1 cellular context compared by ENCODE assay signal in the genomic region with DNA sequence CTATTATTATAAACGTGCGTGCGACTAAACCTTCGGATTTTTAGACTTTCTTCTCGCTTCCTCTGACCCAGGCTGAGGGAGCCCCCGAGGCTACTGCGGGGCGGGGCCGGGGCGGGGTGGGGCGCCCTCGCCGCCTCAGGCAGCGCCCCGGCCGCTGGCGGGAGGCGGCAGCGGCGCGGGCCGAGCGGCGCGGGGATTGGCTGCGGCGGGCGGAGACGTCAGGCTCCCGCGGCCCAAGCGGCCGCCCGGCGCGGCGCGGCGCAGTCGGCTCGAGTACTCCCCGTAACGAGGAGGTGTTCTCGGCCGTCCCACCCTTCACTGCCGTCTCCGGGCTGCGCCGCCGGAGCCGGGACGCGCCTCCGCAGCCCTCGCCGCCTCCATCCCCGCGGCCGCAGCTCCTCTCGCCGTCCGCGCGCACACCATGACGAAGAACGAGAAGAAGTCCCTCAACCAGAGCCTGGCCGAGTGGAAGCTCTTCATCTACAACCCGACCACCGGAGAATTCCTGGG.
TF ChIP-seq lines count a peak whose summit lies in the region.

Gene ATP1B3, plus strand, starts transcription at position 263 of the 510 bp plus-strand sequence. Its CDS starts 159 bp downstream, at position 422.

TF ChIP-seq in HepG2, 621 proteins besides CTCF, POLR2A, EP300 and RAD21 (continued from another document and continues in another):
- TF ChIP-seq ZNF639 (CRISPR knock-in tag; conservative IDR thresholded peaks at IDR 0.05) (no peak), FIP1L1 (IDR thresholded peaks at IDR 0.05; ENCODE audit: borderline replicate concordance, insufficient read depth, low read depth, low read length) (no peak), ZNF850 (CRISPR knock-in tag; conservative IDR thresholded peaks at IDR 0.05) (no peak), RNF2 (conservative IDR thresholded peaks at IDR 0.05; ENCODE audit: low read depth) (0 out of 2 replicates have a peak, but pooled peaks have one; percentile 15), ZNF75D (CRISPR knock-in tag; IDR thresholded peaks at IDR 0.05; ENCODE audit: borderline replicate concordance) (no peak), ZNF335 (CRISPR knock-in tag; IDR thresholded peaks at IDR 0.05) (no peak), CBX2 (IDR thresholded peaks at IDR 0.05; ENCODE audit: low read depth, low read length) (no peak), CBX2 (CRISPR knock-in tag; IDR thresholded peaks at IDR 0.05; ENCODE audit: low read depth) (no peak), NRL (CRISPR knock-in tag; IDR thresholded peaks at IDR 0.05; ENCODE audit: borderline replicate concordance) (no peak), EEA1 (CRISPR knock-in tag; IDR thresholded peaks at IDR 0.05; ENCODE audit: borderline replicate concordance) (no peak), TEAD2 (CRISPR knock-in tag; IDR thresholded peaks at IDR 0.05) (no peak), GATAD2A (CRISPR knock-in tag; IDR thresholded peaks at IDR 0.05) (no peak), ZBTB37 (CRISPR knock-in tag; IDR thresholded peaks at IDR 0.05) (no peak), ATRX (CRISPR knock-in tag; IDR thresholded peaks at IDR 0.05; ENCODE audit: borderline replicate concordance) (no peak), AKAP8 (CRISPR knock-in tag; IDR thresholded peaks at IDR 0.05) (no peak), POLR2G (IDR thresholded peaks at IDR 0.05; ENCODE audit: low read depth, low read length) (peak; percentile 81), BORCS8-MEF2B (CRISPR knock-in tag; IDR thresholded peaks at IDR 0.05) (no peak; the same call in 1 of the 2 replicates), ZNF326 (CRISPR knock-in tag; IDR thresholded peaks at IDR 0.05; ENCODE audit: borderline replicate concordance) (no peak)
- TF ChIP-seq, protein P1, sequence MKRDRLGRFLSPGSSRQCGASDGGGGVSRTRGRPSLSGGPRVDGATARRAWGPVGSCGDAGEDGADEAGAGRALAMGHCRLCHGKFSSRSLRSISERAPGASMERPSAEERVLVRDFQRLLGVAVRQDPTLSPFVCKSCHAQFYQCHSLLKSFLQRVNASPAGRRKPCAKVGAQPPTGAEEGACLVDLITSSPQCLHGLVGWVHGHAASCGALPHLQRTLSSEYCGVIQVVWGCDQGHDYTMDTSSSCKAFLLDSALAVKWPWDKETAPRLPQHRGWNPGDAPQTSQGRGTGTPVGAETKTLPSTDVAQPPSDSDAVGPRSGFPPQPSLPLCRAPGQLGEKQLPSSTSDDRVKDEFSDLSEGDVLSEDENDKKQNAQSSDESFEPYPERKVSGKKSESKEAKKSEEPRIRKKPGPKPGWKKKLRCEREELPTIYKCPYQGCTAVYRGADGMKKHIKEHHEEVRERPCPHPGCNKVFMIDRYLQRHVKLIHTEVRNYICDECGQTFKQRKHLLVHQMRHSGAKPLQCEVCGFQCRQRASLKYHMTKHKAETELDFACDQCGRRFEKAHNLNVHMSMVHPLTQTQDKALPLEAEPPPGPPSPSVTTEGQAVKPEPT (CRISPR knock-in tag; IDR thresholded peaks at IDR 0.05; ENCODE audit: low read depth) = no peak
- TF ChIP-seq, protein P2, sequence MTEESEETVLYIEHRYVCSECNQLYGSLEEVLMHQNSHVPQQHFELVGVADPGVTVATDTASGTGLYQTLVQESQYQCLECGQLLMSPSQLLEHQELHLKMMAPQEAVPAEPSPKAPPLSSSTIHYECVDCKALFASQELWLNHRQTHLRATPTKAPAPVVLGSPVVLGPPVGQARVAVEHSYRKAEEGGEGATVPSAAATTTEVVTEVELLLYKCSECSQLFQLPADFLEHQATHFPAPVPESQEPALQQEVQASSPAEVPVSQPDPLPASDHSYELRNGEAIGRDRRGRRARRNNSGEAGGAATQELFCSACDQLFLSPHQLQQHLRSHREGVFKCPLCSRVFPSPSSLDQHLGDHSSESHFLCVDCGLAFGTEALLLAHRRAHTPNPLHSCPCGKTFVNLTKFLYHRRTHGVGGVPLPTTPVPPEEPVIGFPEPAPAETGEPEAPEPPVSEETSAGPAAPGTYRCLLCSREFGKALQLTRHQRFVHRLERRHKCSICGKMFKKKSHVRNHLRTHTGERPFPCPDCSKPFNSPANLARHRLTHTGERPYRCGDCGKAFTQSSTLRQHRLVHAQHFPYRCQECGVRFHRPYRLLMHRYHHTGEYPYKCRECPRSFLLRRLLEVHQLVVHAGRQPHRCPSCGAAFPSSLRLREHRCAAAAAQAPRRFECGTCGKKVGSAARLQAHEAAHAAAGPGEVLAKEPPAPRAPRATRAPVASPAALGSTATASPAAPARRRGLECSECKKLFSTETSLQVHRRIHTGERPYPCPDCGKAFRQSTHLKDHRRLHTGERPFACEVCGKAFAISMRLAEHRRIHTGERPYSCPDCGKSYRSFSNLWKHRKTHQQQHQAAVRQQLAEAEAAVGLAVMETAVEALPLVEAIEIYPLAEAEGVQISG (CRISPR knock-in tag; IDR thresholded peaks at IDR 0.05) = peak; percentile 81
- TF ChIP-seq, protein P3, sequence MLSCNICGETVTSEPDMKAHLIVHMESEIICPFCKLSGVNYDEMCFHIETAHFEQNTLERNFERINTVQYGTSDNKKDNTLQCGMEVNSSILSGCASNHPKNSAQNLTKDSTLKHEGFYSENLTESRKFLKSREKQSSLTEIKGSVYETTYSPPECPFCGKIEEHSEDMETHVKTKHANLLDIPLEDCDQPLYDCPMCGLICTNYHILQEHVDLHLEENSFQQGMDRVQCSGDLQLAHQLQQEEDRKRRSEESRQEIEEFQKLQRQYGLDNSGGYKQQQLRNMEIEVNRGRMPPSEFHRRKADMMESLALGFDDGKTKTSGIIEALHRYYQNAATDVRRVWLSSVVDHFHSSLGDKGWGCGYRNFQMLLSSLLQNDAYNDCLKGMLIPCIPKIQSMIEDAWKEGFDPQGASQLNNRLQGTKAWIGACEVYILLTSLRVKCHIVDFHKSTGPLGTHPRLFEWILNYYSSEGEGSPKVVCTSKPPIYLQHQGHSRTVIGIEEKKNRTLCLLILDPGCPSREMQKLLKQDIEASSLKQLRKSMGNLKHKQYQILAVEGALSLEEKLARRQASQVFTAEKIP (CRISPR knock-in tag; IDR thresholded peaks at IDR 0.05; ENCODE audit: borderline replicate concordance) = no peak
- TF ChIP-seq, protein P4, sequence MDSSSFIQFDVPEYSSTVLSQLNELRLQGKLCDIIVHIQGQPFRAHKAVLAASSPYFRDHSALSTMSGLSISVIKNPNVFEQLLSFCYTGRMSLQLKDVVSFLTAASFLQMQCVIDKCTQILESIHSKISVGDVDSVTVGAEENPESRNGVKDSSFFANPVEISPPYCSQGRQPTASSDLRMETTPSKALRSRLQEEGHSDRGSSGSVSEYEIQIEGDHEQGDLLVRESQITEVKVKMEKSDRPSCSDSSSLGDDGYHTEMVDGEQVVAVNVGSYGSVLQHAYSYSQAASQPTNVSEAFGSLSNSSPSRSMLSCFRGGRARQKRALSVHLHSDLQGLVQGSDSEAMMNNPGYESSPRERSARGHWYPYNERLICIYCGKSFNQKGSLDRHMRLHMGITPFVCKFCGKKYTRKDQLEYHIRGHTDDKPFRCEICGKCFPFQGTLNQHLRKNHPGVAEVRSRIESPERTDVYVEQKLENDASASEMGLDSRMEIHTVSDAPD (CRISPR knock-in tag; IDR thresholded peaks at IDR 0.05) = no peak
- TF ChIP-seq, protein P5, sequence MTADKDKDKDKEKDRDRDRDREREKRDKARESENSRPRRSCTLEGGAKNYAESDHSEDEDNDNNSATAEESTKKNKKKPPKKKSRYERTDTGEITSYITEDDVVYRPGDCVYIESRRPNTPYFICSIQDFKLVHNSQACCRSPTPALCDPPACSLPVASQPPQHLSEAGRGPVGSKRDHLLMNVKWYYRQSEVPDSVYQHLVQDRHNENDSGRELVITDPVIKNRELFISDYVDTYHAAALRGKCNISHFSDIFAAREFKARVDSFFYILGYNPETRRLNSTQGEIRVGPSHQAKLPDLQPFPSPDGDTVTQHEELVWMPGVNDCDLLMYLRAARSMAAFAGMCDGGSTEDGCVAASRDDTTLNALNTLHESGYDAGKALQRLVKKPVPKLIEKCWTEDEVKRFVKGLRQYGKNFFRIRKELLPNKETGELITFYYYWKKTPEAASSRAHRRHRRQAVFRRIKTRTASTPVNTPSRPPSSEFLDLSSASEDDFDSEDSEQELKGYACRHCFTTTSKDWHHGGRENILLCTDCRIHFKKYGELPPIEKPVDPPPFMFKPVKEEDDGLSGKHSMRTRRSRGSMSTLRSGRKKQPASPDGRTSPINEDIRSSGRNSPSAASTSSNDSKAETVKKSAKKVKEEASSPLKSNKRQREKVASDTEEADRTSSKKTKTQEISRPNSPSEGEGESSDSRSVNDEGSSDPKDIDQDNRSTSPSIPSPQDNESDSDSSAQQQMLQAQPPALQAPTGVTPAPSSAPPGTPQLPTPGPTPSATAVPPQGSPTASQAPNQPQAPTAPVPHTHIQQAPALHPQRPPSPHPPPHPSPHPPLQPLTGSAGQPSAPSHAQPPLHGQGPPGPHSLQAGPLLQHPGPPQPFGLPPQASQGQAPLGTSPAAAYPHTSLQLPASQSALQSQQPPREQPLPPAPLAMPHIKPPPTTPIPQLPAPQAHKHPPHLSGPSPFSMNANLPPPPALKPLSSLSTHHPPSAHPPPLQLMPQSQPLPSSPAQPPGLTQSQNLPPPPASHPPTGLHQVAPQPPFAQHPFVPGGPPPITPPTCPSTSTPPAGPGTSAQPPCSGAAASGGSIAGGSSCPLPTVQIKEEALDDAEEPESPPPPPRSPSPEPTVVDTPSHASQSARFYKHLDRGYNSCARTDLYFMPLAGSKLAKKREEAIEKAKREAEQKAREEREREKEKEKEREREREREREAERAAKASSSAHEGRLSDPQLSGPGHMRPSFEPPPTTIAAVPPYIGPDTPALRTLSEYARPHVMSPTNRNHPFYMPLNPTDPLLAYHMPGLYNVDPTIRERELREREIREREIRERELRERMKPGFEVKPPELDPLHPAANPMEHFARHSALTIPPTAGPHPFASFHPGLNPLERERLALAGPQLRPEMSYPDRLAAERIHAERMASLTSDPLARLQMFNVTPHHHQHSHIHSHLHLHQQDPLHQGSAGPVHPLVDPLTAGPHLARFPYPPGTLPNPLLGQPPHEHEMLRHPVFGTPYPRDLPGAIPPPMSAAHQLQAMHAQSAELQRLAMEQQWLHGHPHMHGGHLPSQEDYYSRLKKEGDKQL (CRISPR knock-in tag; IDR thresholded peaks at IDR 0.05; ENCODE audit: low read depth) = no peak
- TF ChIP-seq, protein P6, sequence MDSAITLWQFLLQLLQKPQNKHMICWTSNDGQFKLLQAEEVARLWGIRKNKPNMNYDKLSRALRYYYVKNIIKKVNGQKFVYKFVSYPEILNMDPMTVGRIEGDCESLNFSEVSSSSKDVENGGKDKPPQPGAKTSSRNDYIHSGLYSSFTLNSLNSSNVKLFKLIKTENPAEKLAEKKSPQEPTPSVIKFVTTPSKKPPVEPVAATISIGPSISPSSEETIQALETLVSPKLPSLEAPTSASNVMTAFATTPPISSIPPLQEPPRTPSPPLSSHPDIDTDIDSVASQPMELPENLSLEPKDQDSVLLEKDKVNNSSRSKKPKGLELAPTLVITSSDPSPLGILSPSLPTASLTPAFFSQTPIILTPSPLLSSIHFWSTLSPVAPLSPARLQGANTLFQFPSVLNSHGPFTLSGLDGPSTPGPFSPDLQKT (CRISPR knock-in tag; IDR thresholded peaks at IDR 0.05; ENCODE audit: borderline replicate concordance) = no peak
- TF ChIP-seq, protein P7, sequence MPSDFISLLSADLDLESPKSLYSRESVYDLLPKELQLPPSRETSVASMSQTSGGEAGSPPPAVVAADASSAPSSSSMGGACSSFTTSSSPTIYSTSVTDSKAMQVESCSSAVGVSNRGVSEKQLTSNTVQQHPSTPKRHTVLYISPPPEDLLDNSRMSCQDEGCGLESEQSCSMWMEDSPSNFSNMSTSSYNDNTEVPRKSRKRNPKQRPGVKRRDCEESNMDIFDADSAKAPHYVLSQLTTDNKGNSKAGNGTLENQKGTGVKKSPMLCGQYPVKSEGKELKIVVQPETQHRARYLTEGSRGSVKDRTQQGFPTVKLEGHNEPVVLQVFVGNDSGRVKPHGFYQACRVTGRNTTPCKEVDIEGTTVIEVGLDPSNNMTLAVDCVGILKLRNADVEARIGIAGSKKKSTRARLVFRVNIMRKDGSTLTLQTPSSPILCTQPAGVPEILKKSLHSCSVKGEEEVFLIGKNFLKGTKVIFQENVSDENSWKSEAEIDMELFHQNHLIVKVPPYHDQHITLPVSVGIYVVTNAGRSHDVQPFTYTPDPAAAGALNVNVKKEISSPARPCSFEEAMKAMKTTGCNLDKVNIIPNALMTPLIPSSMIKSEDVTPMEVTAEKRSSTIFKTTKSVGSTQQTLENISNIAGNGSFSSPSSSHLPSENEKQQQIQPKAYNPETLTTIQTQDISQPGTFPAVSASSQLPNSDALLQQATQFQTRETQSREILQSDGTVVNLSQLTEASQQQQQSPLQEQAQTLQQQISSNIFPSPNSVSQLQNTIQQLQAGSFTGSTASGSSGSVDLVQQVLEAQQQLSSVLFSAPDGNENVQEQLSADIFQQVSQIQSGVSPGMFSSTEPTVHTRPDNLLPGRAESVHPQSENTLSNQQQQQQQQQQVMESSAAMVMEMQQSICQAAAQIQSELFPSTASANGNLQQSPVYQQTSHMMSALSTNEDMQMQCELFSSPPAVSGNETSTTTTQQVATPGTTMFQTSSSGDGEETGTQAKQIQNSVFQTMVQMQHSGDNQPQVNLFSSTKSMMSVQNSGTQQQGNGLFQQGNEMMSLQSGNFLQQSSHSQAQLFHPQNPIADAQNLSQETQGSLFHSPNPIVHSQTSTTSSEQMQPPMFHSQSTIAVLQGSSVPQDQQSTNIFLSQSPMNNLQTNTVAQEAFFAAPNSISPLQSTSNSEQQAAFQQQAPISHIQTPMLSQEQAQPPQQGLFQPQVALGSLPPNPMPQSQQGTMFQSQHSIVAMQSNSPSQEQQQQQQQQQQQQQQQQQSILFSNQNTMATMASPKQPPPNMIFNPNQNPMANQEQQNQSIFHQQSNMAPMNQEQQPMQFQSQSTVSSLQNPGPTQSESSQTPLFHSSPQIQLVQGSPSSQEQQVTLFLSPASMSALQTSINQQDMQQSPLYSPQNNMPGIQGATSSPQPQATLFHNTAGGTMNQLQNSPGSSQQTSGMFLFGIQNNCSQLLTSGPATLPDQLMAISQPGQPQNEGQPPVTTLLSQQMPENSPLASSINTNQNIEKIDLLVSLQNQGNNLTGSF (CRISPR knock-in tag; IDR thresholded peaks at IDR 0.05) = no peak
